In genomic region chr20:33377366-33377765, GRCh38 we compare ENCODE assay signal across 25 cellular contexts.
"Had no signal": no experiment of that assay in that cellular context is flagged by ENCODE, and none has a peak within 500 bp of the region (broad histone marks: within the 10 kb centered on the region; RNA-seq: fewer than 3 reads in every experiment).

No MANE protein-coding gene starts in this region.

- H3K4me1 Mint-ChIP-seq: brain had no signal

- H3K36me3 ChIP-seq: ovary had no signal

- H3K27ac ChIP-seq: ascending aorta, cardiac muscle cell, coronary artery, dorsolateral prefrontal cortex, gastroesophageal sphincter, ovary, right lobe of liver, testis, VCaP had no signal

- DNase-seq: activated CD4-positive, alpha-beta T cell treated with anti-CD3 and anti-CD28 coated beads, Interleukin-2, amount 50 U/mL, for 4 hours; activated CD8-positive, alpha-beta memory T cell treated with anti-CD3 and anti-CD28 coated beads, Interleukin-2, amount 50 U/mL, for 4 hours; activated effector memory CD4-positive, alpha-beta T cell treated with Interleukin-2 at 50 U/mL for 16 hours; activated naive CD4-positive, alpha-beta T cell treated with anti-CD3 and anti-CD28 coated beads for 36 hours; activated naive CD8-positive, alpha-beta T cell treated with anti-CD3 and anti-CD28 coated beads, Interleukin-2, amount 10 ng/mL, durations not matched to agents 7 days and 5 days; activated T-cell treated with anti-CD3 and anti-CD28 coated beads, Interleukin-2, amount 50 U/mL, for 4 hours; dorsolateral prefrontal cortex; effector memory CD8-positive, alpha-beta T cell; left cardiac atrium; naive B cell; ovary; right lobe of liver; stimulated activated CD4-positive, alpha-beta T cell treated with anti-CD3 and anti-CD28 coated beads, Interleukin-2, amount 100 ng/mL, for 48 hours; stimulated activated naive CD8-positive, alpha-beta T cell treated with anti-CD3 and anti-CD28 coated beads, Interleukin-15, Interleukin-2, amounts not matched to agents 100 U/mL and 50 U/mL, for 24 hours; testis; trophoblast cell had no signal

- H3K4me1 ChIP-seq: ascending aorta, gastroesophageal sphincter, testis had no signal

- H3K4me3 ChIP-seq: ascending aorta, cardiac muscle cell, coronary artery, dorsolateral prefrontal cortex, gastroesophageal sphincter, hepatocyte, ovary, right lobe of liver, testis had no signal

- H3K9me3 Mint-ChIP-seq: activated naive CD4-positive, alpha-beta T cell treated with anti-CD3 and anti-CD28 coated beads for 36 hours; activated naive CD8-positive, alpha-beta T cell treated with anti-CD3 and anti-CD28 coated beads, Interleukin-2, amount 10 ng/mL, durations not matched to agents 7 days and 5 days; activated T-cell treated with anti-CD3 and anti-CD28 coated beads, Interleukin-2, amount 50 U/mL, for 4 hours; effector memory CD8-positive, alpha-beta T cell; naive B cell had no signal

- H3K4me2 ChIP-seq: hepatocyte had no signal

- H3K27me3 Mint-ChIP-seq: activated naive CD8-positive, alpha-beta T cell treated with anti-CD3 and anti-CD28 coated beads, Interleukin-2, amount 10 ng/mL, durations not matched to agents 7 days and 5 days; brain; effector memory CD8-positive, alpha-beta T cell; naive B cell; progenitor cell of endocrine pancreas had no signal

- H3K27ac Mint-ChIP-seq: activated naive CD4-positive, alpha-beta T cell treated with anti-CD3 and anti-CD28 coated beads for 36 hours; activated naive CD8-positive, alpha-beta T cell treated with anti-CD3 and anti-CD28 coated beads, Interleukin-2, amount 10 ng/mL, durations not matched to agents 7 days and 5 days; brain; mesothelial cell of epicardium; naive B cell; progenitor cell of endocrine pancreas had no signal

- H3K4me3 Mint-ChIP-seq: activated naive CD4-positive, alpha-beta T cell treated with anti-CD3 and anti-CD28 coated beads for 36 hours; activated naive CD8-positive, alpha-beta T cell treated with anti-CD3 and anti-CD28 coated beads, Interleukin-2, amount 10 ng/mL, durations not matched to agents 7 days and 5 days; activated T-cell treated with anti-CD3 and anti-CD28 coated beads, Interleukin-2, amount 50 U/mL, for 4 hours; brain; effector memory CD8-positive, alpha-beta T cell; mesothelial cell of epicardium had no signal

- ATAC-seq: activated T-cell treated with anti-CD3 and anti-CD28 coated beads, Interleukin-2, amount 50 U/mL, for 4 hours; effector memory CD8-positive, alpha-beta T cell; gastroesophageal sphincter; left cardiac atrium; right lobe of liver; stimulated activated naive CD8-positive, alpha-beta T cell treated with anti-CD3 and anti-CD28 coated beads, Interleukin-15, Interleukin-2, amounts not matched to agents 100 U/mL and 50 U/mL, for 24 hours had no signal

- H3K9me3 ChIP-seq: ascending aorta, gastroesophageal sphincter, ovary, right lobe of liver, testis had no signal

- H3K27me3 ChIP-seq: ascending aorta, cardiac muscle cell, dorsolateral prefrontal cortex, gastroesophageal sphincter, hepatocyte, ovary, right lobe of liver, testis had no signal
